In the genomic region with DNA sequence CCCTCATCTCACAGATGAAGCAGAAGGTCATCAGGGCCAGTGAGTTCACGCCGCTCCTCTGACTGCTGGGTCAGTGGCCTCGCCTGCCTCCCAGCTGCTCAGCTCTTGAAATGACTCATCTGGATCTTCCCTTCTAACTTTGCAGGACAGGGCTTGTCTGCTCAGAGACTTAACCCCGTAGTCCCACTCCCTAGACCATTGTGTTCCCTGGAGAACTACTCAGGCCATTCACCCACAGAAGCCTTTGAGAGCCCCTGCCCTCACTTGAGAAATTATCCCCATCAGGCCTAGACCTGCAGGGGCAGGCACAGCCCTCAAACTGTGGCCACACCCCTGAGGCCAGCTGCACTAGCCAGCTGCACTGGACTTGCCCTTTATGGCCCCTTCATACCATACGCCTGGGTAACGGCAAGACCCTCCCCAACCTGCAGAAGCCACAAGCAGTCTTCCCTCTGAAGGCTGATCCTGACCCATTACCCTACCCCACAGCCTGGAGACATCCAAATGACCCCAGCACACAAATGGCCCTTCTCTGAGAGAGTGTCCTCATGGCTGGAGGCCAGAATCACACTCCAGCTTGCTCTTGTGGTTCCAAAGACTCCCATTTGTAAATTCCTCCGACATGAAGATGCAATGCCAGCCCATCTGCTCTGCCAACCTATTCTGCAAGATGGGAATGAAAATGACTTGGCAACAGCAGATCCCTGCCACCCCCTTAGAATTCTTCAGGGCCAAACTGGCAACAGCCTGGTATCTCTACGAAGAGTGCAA, we compare ENCODE assay signal across 9 cellular contexts. TPM values are rescaled to one million over a fixed set of nuclear protein-coding genes. Genes with fewer than 3 reads are reported as not detected.
DNase-seq lines count a peak whose midpoint lies in the region; ATAC-seq, FAIRE-seq and TF ChIP-seq lines count a peak whose summit lies in the region.
"Had no signal": no experiment of that assay in that cellular context is flagged by ENCODE, and none has a peak within 500 bp of the region (broad histone marks: within the 10 kb centered on the region; RNA-seq: fewer than 3 reads in every experiment).

No MANE protein-coding gene starts in this region.

- DNase-seq in GM10266 (ENCODE audit: extremely low spot score) = peak; percentile 38
- no peak for DNase-seq in activated naive CD8-positive, alpha-beta T cell treated with anti-CD3 and anti-CD28 coated beads for 36 hours
- DNase-seq in keratinocyte (ENCODE audit: low read depth, low spot score) = peak; percentile 88
- DNase-seq in head of caudate nucleus = no peak
- DNase-seq in stimulated activated CD4-positive, alpha-beta T cell treated with anti-CD3 and anti-CD28 coated beads, Interleukin-1b, Interleukin-23, amount 100 ng/mL, for 48 hours = no peak
- DNase-seq in endothelial cell (ENCODE audit: low spot score) = no peak
- no peak for DNase-seq in activated CD4-positive, alpha-beta T cell treated with anti-CD3 and anti-CD28 coated beads, Interleukin-2, amount 10 ng/mL, durations not matched to agents 7 days and 5 days

- peak; percentile 90 for FAIRE-seq in keratinocyte (lab: Jason Lieb, UNC)

- no peaks in the 10 kb centered on the region for H3K9me3 ChIP-seq in keratinocyte (ENCODE audit: control insufficient read depth, low read depth, low read length)
- H3K9me3 ChIP-seq: upper lobe of left lung had no signal

- H3K4me3 ChIP-seq in keratinocyte (ENCODE audit: control insufficient read depth in 2 of 3, extremely low read depth in 1 of 3, insufficient read depth in 2 of 3, low read depth in 1 of 3, low read length in 3 of 3) = peak overlapping the region in 2 of 3 experiments; percentile 13 to 39
- H3K4me3 ChIP-seq: upper lobe of left lung had no signal

- H3K36me3 Mint-ChIP-seq in activated naive CD8-positive, alpha-beta T cell treated with anti-CD3 and anti-CD28 coated beads for 36 hours = peaks cover 40% of the 10 kb centered on the region
- H3K36me3 Mint-ChIP-seq in endothelial cell (ENCODE audit: low read depth, unreplicated experiment) = peaks cover 17% of the 10 kb centered on the region
- peaks cover 70% of the 10 kb centered on the region for H3K36me3 Mint-ChIP-seq in activated CD4-positive, alpha-beta T cell treated with anti-CD3 and anti-CD28 coated beads, Interleukin-2, amount 10 ng/mL, durations not matched to agents 7 days and 5 days (ENCODE audit: low read depth)

- peak overlapping the region; percentile 65 for H3K27ac Mint-ChIP-seq in activated naive CD8-positive, alpha-beta T cell treated with anti-CD3 and anti-CD28 coated beads for 36 hours
- H3K27ac Mint-ChIP-seq in endothelial cell (ENCODE audit: unreplicated experiment) = no peak overlapping the region
- H3K27ac Mint-ChIP-seq in activated CD4-positive, alpha-beta T cell treated with anti-CD3 and anti-CD28 coated beads, Interleukin-2, amount 10 ng/mL, durations not matched to agents 7 days and 5 days = no peak overlapping the region

- ATAC-seq in HG02642 (IDR thresholded peaks at IDR 0.05; ENCODE audit: poor library complexity, unreplicated experiment) = peak; percentile 66

- H3K9me1 ChIP-seq in keratinocyte (ENCODE audit: control insufficient read depth, extremely low read depth, insufficient read depth, low read length) = no peaks in the 10 kb centered on the region

- no peak overlapping the region for H3K9ac ChIP-seq in keratinocyte (ENCODE audit: control insufficient read depth, extremely low read depth, insufficient read depth, low read length)

- dilution Hi-C loops in keratinocyte (cut with MboI; ENCODE audit: extremely low pct_ligation_motif_present, low sequenced_read_pairs) = no loop called here

- H3K4me3 Mint-ChIP-seq in activated naive CD8-positive, alpha-beta T cell treated with anti-CD3 and anti-CD28 coated beads for 36 hours = no peak overlapping the region
- H3K4me3 Mint-ChIP-seq in endothelial cell (ENCODE audit: unreplicated experiment) = no peak overlapping the region
- H3K4me3 Mint-ChIP-seq in activated CD4-positive, alpha-beta T cell treated with anti-CD3 and anti-CD28 coated beads, Interleukin-2, amount 10 ng/mL, durations not matched to agents 7 days and 5 days = no peak overlapping the region

- no peaks in the 10 kb centered on the region for H3K9me3 Mint-ChIP-seq in activated naive CD8-positive, alpha-beta T cell treated with anti-CD3 and anti-CD28 coated beads for 36 hours
- H3K9me3 Mint-ChIP-seq in endothelial cell (ENCODE audit: unreplicated experiment) = no peaks in the 10 kb centered on the region
- H3K9me3 Mint-ChIP-seq in activated CD4-positive, alpha-beta T cell treated with anti-CD3 and anti-CD28 coated beads, Interleukin-2, amount 10 ng/mL, durations not matched to agents 7 days and 5 days = no peaks in the 10 kb centered on the region

- H2AFZ ChIP-seq in keratinocyte (ENCODE audit: control insufficient read depth, low read length) = no peak overlapping the region

- no peaks in the 10 kb centered on the region for H3K27me3 ChIP-seq in keratinocyte (ENCODE audit: control insufficient read depth, extremely low read depth, insufficient read depth, low read length)
- H3K27me3 ChIP-seq: upper lobe of left lung had no signal

- H3K4me1 ChIP-seq in keratinocyte (ENCODE audit: control insufficient read depth, extremely low read depth, insufficient read depth, low read length) = peaks cover 37% of the 10 kb centered on the region

- TF ChIP-seq CTCF in GM10266 (IDR thresholded peaks at IDR 0.05; ENCODE audit: control insufficient read depth, insufficient read depth, low read depth, missing control alignments) = no peak
- no peak for TF ChIP-seq CTCF in keratinocyte (optimal IDR thresholded peaks at IDR 0.05 in 1 of 3, IDR thresholded peaks at IDR 0.05 in 1 of 3, conservative IDR thresholded peaks at IDR 0.05 in 1 of 3; ENCODE audit: extremely low read depth in 1 of 3, insufficient read depth in 2 of 3, low read length in 3 of 3)
- no peak for TF ChIP-seq CTCF in endothelial cell (IDR thresholded peaks at IDR 0.05; ENCODE audit: unreplicated experiment)

- peaks cover 69% of the 10 kb centered on the region for H3K4me1 Mint-ChIP-seq in activated naive CD8-positive, alpha-beta T cell treated with anti-CD3 and anti-CD28 coated beads for 36 hours
- peaks cover 59% of the 10 kb centered on the region for H3K4me1 Mint-ChIP-seq in endothelial cell (ENCODE audit: unreplicated experiment)
- peaks cover 36% of the 10 kb centered on the region for H3K4me1 Mint-ChIP-seq in activated CD4-positive, alpha-beta T cell treated with anti-CD3 and anti-CD28 coated beads, Interleukin-2, amount 10 ng/mL, durations not matched to agents 7 days and 5 days

- CTCF ChIA-PET in activated CD4-positive, alpha-beta T cell treated with anti-CD3 and anti-CD28 coated beads, Interleukin-2, amount 10 ng/mL, durations not matched to agents 7 days and 5 days (lab: Charles Lee) = interaction anchor here (1.0 to 1.5 kb wide), 3 partner anchors 8 to 18 kb away, joined by 3 to 4 read pairs (median 3); no protein-coding TSS in a partner anchor

- no peaks in the 10 kb centered on the region for H3K27me3 Mint-ChIP-seq in activated naive CD8-positive, alpha-beta T cell treated with anti-CD3 and anti-CD28 coated beads for 36 hours
- peaks cover 8% of the 10 kb centered on the region for H3K27me3 Mint-ChIP-seq in endothelial cell (ENCODE audit: unreplicated experiment)
- H3K27me3 Mint-ChIP-seq in activated CD4-positive, alpha-beta T cell treated with anti-CD3 and anti-CD28 coated beads, Interleukin-2, amount 10 ng/mL, durations not matched to agents 7 days and 5 days = no peaks in the 10 kb centered on the region

- H3K4me2 ChIP-seq in keratinocyte (ENCODE audit: control insufficient read depth, extremely low read depth, insufficient read depth, low read depth, low read length) = peak overlapping the region; percentile 72

- H3K36me3 ChIP-seq in keratinocyte (ENCODE audit: control insufficient read depth in 2 of 2, extremely low read depth in 1 of 2, insufficient read depth in 2 of 2, low read length in 2 of 2) = no peaks in the 10 kb centered on the region
- H3K36me3 ChIP-seq: upper lobe of left lung had no signal

- peak overlapping the region; percentile 68 for H3K27ac ChIP-seq in keratinocyte (ENCODE audit: control insufficient read depth, insufficient read depth, low read length)

- no peaks in the 10 kb centered on the region for H4K20me1 ChIP-seq in keratinocyte (ENCODE audit: control insufficient read depth, extremely low read depth, insufficient read depth, low read length)

- POLR2A ChIA-PET in activated CD4-positive, alpha-beta T cell treated with anti-CD3 and anti-CD28 coated beads, Interleukin-2, amount 10 ng/mL, durations not matched to agents 7 days and 5 days (lab: Charles Lee) = no interaction called here

- intact Hi-C loops in head of caudate nucleus (cut with DNase I) = no loop called here

- H3K79me2 ChIP-seq in keratinocyte (ENCODE audit: control insufficient read depth, insufficient read depth, low read length) = no peaks in the 10 kb centered on the region

RNA-seq across cellular contexts. Expression of a gene that starts 33.2 kb away (rescaled TPM):
- total RNA-seq in activated naive CD8-positive, alpha-beta T cell treated with anti-CD3 and anti-CD28 coated beads for 36 hours = 10 to 100 TPM; 56.4 to 58.2 TPM
- 0.03 to 0.04 TPM (median 0.03 TPM) in 3 replicates for polyA plus RNA-seq in keratinocyte
- 0.65 TPM for polyA plus RNA-seq in keratinocyte (2011; ENCODE audit: low read depth)
- polyA plus RNA-seq in keratinocyte (2011; cell fraction: cytosol; rRNA removed) = 0.06 and 0.12 TPM in 2 replicates
- polyA plus RNA-seq in keratinocyte (2011; cell fraction: nucleus; rRNA removed) = 0.05 and 0.08 TPM in 2 replicates
- polyA plus RNA-seq in keratinocyte (2012; ENCODE audit: low replicate concordance) = 0.07 TPM in 1 of 2 replicates, not detected in the other
- polyA minus RNA-seq in keratinocyte = 0.07 TPM in 1 of 3 replicates, not detected in the others
- polyA minus RNA-seq in keratinocyte (2011; cell fraction: cytosol; rRNA and poly(A)+ RNA removed) = not detected
- 0.31 TPM in 1 of 2 replicates, not detected in the other for polyA minus RNA-seq in keratinocyte (2011; cell fraction: nucleus; rRNA and poly(A)+ RNA removed)
- 39.5 TPM for total RNA-seq in endothelial cell (ENCODE audit: unreplicated experiment)
- 100 to 1,000 TPM; 152 to 157 TPM for total RNA-seq in activated CD4-positive, alpha-beta T cell treated with anti-CD3 and anti-CD28 coated beads, Interleukin-2, amount 10 ng/mL, durations not matched to agents 7 days and 5 days

RNA-seq across cellular contexts. Expression of a gene that starts 58.6 kb away (rescaled TPM):
- 10 to 100 TPM; 15.9 to 17.3 TPM for total RNA-seq in activated naive CD8-positive, alpha-beta T cell treated with anti-CD3 and anti-CD28 coated beads for 36 hours
- 107 to 195 TPM (median 120 TPM) in 3 replicates for polyA plus RNA-seq in keratinocyte
- 38.3 TPM for polyA plus RNA-seq in keratinocyte (2011; ENCODE audit: low read depth)
- 54.9 and 118 TPM in 2 replicates for polyA plus RNA-seq in keratinocyte (2011; cell fraction: cytosol; rRNA removed)
- 181 and 205 TPM in 2 replicates for polyA plus RNA-seq in keratinocyte (2011; cell fraction: nucleus; rRNA removed)
- 58.0 and 113 TPM in 2 replicates for polyA plus RNA-seq in keratinocyte (2012; ENCODE audit: low replicate concordance)
- 63.2 to 126 TPM (median 72.7 TPM) in 3 replicates for polyA minus RNA-seq in keratinocyte
- polyA minus RNA-seq in keratinocyte (2011; cell fraction: cytosol; rRNA and poly(A)+ RNA removed) = 83.1 TPM
- polyA minus RNA-seq in keratinocyte (2011; cell fraction: nucleus; rRNA and poly(A)+ RNA removed) = 84.3 and 219 TPM in 2 replicates
- total RNA-seq in endothelial cell (ENCODE audit: unreplicated experiment) = 441 TPM
- total RNA-seq in activated CD4-positive, alpha-beta T cell treated with anti-CD3 and anti-CD28 coated beads, Interleukin-2, amount 10 ng/mL, durations not matched to agents 7 days and 5 days = 10 to 100 TPM; 12.5 to 14.1 TPM

Comparison
In these comparisons a context has a peak if more than half of its experiments do, and no peak if none do; other contexts are left out.
1. DNase-seq: peak in GM10266 (single experiment) and keratinocyte (single experiment); none in activated naive CD8-positive, alpha-beta T cell treated with anti-CD3 and anti-CD28 coated beads for 36 hours (single experiment), head of caudate nucleus (0 of 42), stimulated activated CD4-positive, alpha-beta T cell treated with anti-CD3 and anti-CD28 coated beads, Interleukin-1b, Interleukin-23, amount 100 ng/mL, for 48 hours (single experiment), endothelial cell (single experiment) and activated CD4-positive, alpha-beta T cell treated with anti-CD3 and anti-CD28 coated beads, Interleukin-2, amount 10 ng/mL, durations not matched to agents 7 days and 5 days (single experiment).
2. RNA of a gene that starts 58.6 kb away (total RNA-seq): 441 TPM in endothelial cell (single experiment); 15.9 to 17.3 TPM in activated naive CD8-positive, alpha-beta T cell treated with anti-CD3 and anti-CD28 coated beads for 36 hours and 12.5 to 14.1 TPM in activated CD4-positive, alpha-beta T cell treated with anti-CD3 and anti-CD28 coated beads, Interleukin-2, amount 10 ng/mL, durations not matched to agents 7 days and 5 days; every median in the first group is over 10 times any median in the second.